In genomic region chr1:29762635-29763034, GRCh38 we compare ENCODE assay signal across 24 cellular contexts.
"Had no signal": no experiment of that assay in that cellular context is flagged by ENCODE, and none has a peak within 500 bp of the region (broad histone marks: within the 10 kb centered on the region; RNA-seq: fewer than 3 reads in every experiment).

No MANE protein-coding gene starts in this region.

- H3K4me1 ChIP-seq: ascending aorta, body of pancreas, Peyer's patch, SJCRH30 had no signal

- H3K27me3 ChIP-seq: ascending aorta, body of pancreas, Peyer's patch, SJCRH30 had no signal

- H3K36me3 ChIP-seq: ascending aorta, MG63, Peyer's patch, SJCRH30 had no signal

- H3K27ac ChIP-seq: ascending aorta, body of pancreas, Peyer's patch, RWPE1, SJCRH30, VCaP had no signal

- H3K4me3 ChIP-seq: ascending aorta, body of pancreas, MG63, Peyer's patch, SJCRH30 had no signal

- ATAC-seq: activated CD4-positive, alpha-beta T cell treated with anti-CD3 and anti-CD28 coated beads for 36 hours; activated naive CD4-positive, alpha-beta T cell treated with anti-CD3 and anti-CD28 coated beads, Interleukin-2, amount 50 U/mL, for 72 hours; activated naive CD8-positive, alpha-beta T cell treated with anti-CD3 and anti-CD28 coated beads, Interleukin-2, amount 50 U/mL, for 24 hours; activated T-cell treated with anti-CD3 and anti-CD28 coated beads, Interleukin-2, amount 50 U/mL, for 4 hours; body of pancreas had no signal

- H3K9me3 ChIP-seq: MG63, SJCRH30, SK-N-SH had no signal

- DNase-seq: activated CD4-positive, alpha-beta T cell treated with anti-CD3 and anti-CD28 coated beads for 36 hours; activated effector memory CD4-positive, alpha-beta T cell treated with anti-CD3 and anti-CD28 coated beads, Interleukin-2, amount 50 U/mL, for 16 hours; activated naive CD4-positive, alpha-beta T cell treated with Interleukin-2 at 50 U/mL for 16 hours; activated naive CD8-positive, alpha-beta T cell treated with anti-CD3 and anti-CD28 coated beads, Interleukin-2, amount 50 U/mL, for 24 hours; activated T-cell treated with anti-CD3 and anti-CD28 coated beads, Interleukin-2, amount 50 U/mL, for 4 hours; amniotic stem cell; body of pancreas; MG63; MV-4-11; NCI-H1092 treated with DMSO at 0.1 percent for 48 hours; NCI-H1436; NCI-H1694 treated with DMSO at 0.1 percent for 48 hours; NCI-H2081; NCI-H446; NCI-H524; Right ventricle myocardium superior; SJCRH30; SK-N-SH; T-helper 1 cell had no signal
